21 cellular contexts compared by ENCODE assay signal in the genomic region with DNA sequence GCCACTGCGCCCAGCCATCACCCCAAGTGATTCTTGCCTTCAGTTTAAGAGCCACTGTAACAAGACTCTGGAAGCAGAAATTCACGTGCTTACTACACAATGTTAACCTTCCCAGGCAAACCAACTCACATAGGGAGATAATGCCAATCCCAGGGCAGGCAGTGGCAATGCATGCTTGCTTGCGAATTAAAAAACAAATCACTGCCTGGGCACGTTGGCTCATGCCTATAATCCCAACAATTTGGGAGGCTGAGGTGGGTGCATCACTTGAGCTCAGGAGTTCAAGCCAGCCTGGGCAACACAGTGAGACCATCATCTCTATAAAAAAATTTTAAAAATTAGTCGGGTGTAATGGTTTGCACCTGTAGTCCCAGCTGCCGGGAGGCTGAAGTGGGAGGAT. TPM values are rescaled to one million over a fixed set of nuclear protein-coding genes. Genes with fewer than 3 reads are reported as not detected.
A peak's percentile ranks its signal among the peaks of the same experiment; 100 is the strongest.
DNase-seq lines count a peak whose midpoint lies in the region; ATAC-seq lines count a peak whose summit lies in the region.
"Had no signal": no experiment of that assay in that cellular context is flagged by ENCODE, and none has a peak within 500 bp of the region (broad histone marks: within the 10 kb centered on the region; RNA-seq: fewer than 3 reads in every experiment).

No MANE protein-coding gene starts in this region.

- no peak overlapping the region for H3K4me3 Mint-ChIP-seq in dendritic cell treated with granulocyte-macrophage colony-stimulating factor and Interleukin-4, amounts not matched to agents 40 ng/mL and 50 ng/mL, for 4 days
- H3K4me3 Mint-ChIP-seq in activated T-helper 2 cell treated with anti-CD3 and anti-CD28 coated beads, Interferon-gamma antibody, Interleukin-2, Interleukin-4, amounts not matched to agents 10 μg/mL and 5 μg/mL and 100 μg/mL, durations not matched to agents 14 hours and 24 hours and 36 hours (ENCODE audit: low read depth), result no peak overlapping the region
- H3K4me3 Mint-ChIP-seq: B cell; CD4-positive, CD25-positive, alpha-beta regulatory T cell; CD8-positive, alpha-beta T cell; GM23338; H9 had no signal

- intact Hi-C loops in cardiac septum (cut with DNase I) (no loop called here), Right ventricle myocardium superior (cut with DNase I) (no loop called here)
- intact Hi-C loops in dendritic cell treated with granulocyte-macrophage colony-stimulating factor and Interleukin-4, amounts not matched to agents 40 ng/mL and 50 ng/mL, for 4 days (cut with micrococcal nuclease), result no loop called here
- intact Hi-C loops in activated T-helper 2 cell treated with anti-CD3 and anti-CD28 coated beads, Interferon-gamma antibody, Interleukin-2, Interleukin-4, amounts not matched to agents 10 μg/mL and 5 μg/mL and 100 μg/mL, durations not matched to agents 14 hours and 24 hours and 36 hours (cut with micrococcal nuclease), result no loop called here

- peaks cover 38% of the 10 kb centered on the region for H3K4me1 Mint-ChIP-seq in dendritic cell treated with granulocyte-macrophage colony-stimulating factor and Interleukin-4, amounts not matched to agents 40 ng/mL and 50 ng/mL, for 4 days (ENCODE audit: low read depth)
- H3K4me1 Mint-ChIP-seq in activated T-helper 2 cell treated with anti-CD3 and anti-CD28 coated beads, Interferon-gamma antibody, Interleukin-2, Interleukin-4, amounts not matched to agents 10 μg/mL and 5 μg/mL and 100 μg/mL, durations not matched to agents 14 hours and 24 hours and 36 hours (ENCODE audit: low read depth), result peaks cover 5% of the 10 kb centered on the region
- H3K4me1 Mint-ChIP-seq: GM23338 had no signal

- no peaks in the 10 kb centered on the region for H3K27me3 Mint-ChIP-seq in dendritic cell treated with granulocyte-macrophage colony-stimulating factor and Interleukin-4, amounts not matched to agents 40 ng/mL and 50 ng/mL, for 4 days
- no peaks in the 10 kb centered on the region for H3K27me3 Mint-ChIP-seq in activated T-helper 2 cell treated with anti-CD3 and anti-CD28 coated beads, Interferon-gamma antibody, Interleukin-2, Interleukin-4, amounts not matched to agents 10 μg/mL and 5 μg/mL and 100 μg/mL, durations not matched to agents 14 hours and 24 hours and 36 hours (ENCODE audit: low read depth)
- H3K27me3 Mint-ChIP-seq: B cell; CD4-positive, CD25-positive, alpha-beta regulatory T cell had no signal

- H3K27ac ChIP-seq in layer of hippocampus (ENCODE audit: low read depth, low read length), result peak overlapping the region; percentile 87
- H3K27ac ChIP-seq: 22Rv1, BLaER1, C4-2B had no signal

- no peaks in the 10 kb centered on the region for H3K27me3 ChIP-seq in layer of hippocampus (ENCODE audit: control insufficient read depth, insufficient read depth, low read length)
- H3K27me3 ChIP-seq: BLaER1 had no signal

- no peak for ATAC-seq in Right ventricle myocardium superior (ENCODE audit: poor library complexity)
- ATAC-seq: CD8-positive, alpha-beta T cell; GM12878; GM23338; HCT116 had no signal

- DNase-seq in cardiac septum (ENCODE audit: low spot score) (peak; percentile 55), Right ventricle myocardium superior (no peak), HuH-7 (ENCODE audit: low spot score) (no peak)
- no peak for DNase-seq in activated T-helper 2 cell treated with anti-CD3 and anti-CD28 coated beads, Interferon-gamma antibody, Interleukin-2, Interleukin-4, amounts not matched to agents 10 μg/mL and 5 μg/mL and 100 μg/mL, durations not matched to agents 14 hours and 24 hours and 36 hours (ENCODE audit: low spot score)
- DNase-seq: Caco-2; CD4-positive, CD25-positive, alpha-beta regulatory T cell; CD8-positive, alpha-beta T cell; DMS 273 treated with DMSO at 0.1 percent for 48 hours; DMS79; EL; GDM1; H9 had no signal

- H3K36me3 Mint-ChIP-seq in dendritic cell treated with granulocyte-macrophage colony-stimulating factor and Interleukin-4, amounts not matched to agents 40 ng/mL and 50 ng/mL, for 4 days (ENCODE audit: low read depth), result peaks cover 83% of the 10 kb centered on the region
- H3K36me3 Mint-ChIP-seq in activated T-helper 2 cell treated with anti-CD3 and anti-CD28 coated beads, Interferon-gamma antibody, Interleukin-2, Interleukin-4, amounts not matched to agents 10 μg/mL and 5 μg/mL and 100 μg/mL, durations not matched to agents 14 hours and 24 hours and 36 hours (ENCODE audit: low read depth), result peaks cover 27% of the 10 kb centered on the region

- H3K27ac Mint-ChIP-seq in dendritic cell treated with granulocyte-macrophage colony-stimulating factor and Interleukin-4, amounts not matched to agents 40 ng/mL and 50 ng/mL, for 4 days, result peak overlapping the region; percentile 43
- no peak overlapping the region for H3K27ac Mint-ChIP-seq in activated T-helper 2 cell treated with anti-CD3 and anti-CD28 coated beads, Interferon-gamma antibody, Interleukin-2, Interleukin-4, amounts not matched to agents 10 μg/mL and 5 μg/mL and 100 μg/mL, durations not matched to agents 14 hours and 24 hours and 36 hours
- H3K27ac Mint-ChIP-seq: B cell; CD8-positive, alpha-beta T cell; GM23338; H9 had no signal

- no peaks in the 10 kb centered on the region for H3K9me3 Mint-ChIP-seq in dendritic cell treated with granulocyte-macrophage colony-stimulating factor and Interleukin-4, amounts not matched to agents 40 ng/mL and 50 ng/mL, for 4 days
- no peaks in the 10 kb centered on the region for H3K9me3 Mint-ChIP-seq in activated T-helper 2 cell treated with anti-CD3 and anti-CD28 coated beads, Interferon-gamma antibody, Interleukin-2, Interleukin-4, amounts not matched to agents 10 μg/mL and 5 μg/mL and 100 μg/mL, durations not matched to agents 14 hours and 24 hours and 36 hours
- H3K9me3 Mint-ChIP-seq: CD8-positive, alpha-beta T cell; GM23338; H9 had no signal

RNA-seq across cellular contexts. Expression of a gene that starts 37.8 kb away (rescaled TPM):
- 6.4 TPM for total RNA-seq in cardiac septum
- total RNA-seq in Right ventricle myocardium superior, result 7.4 TPM
- 25.1 and 25.2 TPM in 2 replicates for total RNA-seq in activated T-helper 2 cell treated with anti-CD3 and anti-CD28 coated beads, Interferon-gamma antibody, Interleukin-2, Interleukin-4, amounts not matched to agents 10 μg/mL and 5 μg/mL and 100 μg/mL, durations not matched to agents 14 hours and 24 hours and 36 hours

RNA-seq across cellular contexts. Expression of a gene that starts 39.5 kb away (rescaled TPM):
- 0.65 TPM for total RNA-seq in cardiac septum
- total RNA-seq in Right ventricle myocardium superior, result 1.7 TPM
- total RNA-seq in activated T-helper 2 cell treated with anti-CD3 and anti-CD28 coated beads, Interferon-gamma antibody, Interleukin-2, Interleukin-4, amounts not matched to agents 10 μg/mL and 5 μg/mL and 100 μg/mL, durations not matched to agents 14 hours and 24 hours and 36 hours, result 6.5 and 6.6 TPM in 2 replicates
- total RNA-seq: Caco-2 had no signal
